ENCODE assay signal across 8 cellular contexts in the genomic region with DNA sequence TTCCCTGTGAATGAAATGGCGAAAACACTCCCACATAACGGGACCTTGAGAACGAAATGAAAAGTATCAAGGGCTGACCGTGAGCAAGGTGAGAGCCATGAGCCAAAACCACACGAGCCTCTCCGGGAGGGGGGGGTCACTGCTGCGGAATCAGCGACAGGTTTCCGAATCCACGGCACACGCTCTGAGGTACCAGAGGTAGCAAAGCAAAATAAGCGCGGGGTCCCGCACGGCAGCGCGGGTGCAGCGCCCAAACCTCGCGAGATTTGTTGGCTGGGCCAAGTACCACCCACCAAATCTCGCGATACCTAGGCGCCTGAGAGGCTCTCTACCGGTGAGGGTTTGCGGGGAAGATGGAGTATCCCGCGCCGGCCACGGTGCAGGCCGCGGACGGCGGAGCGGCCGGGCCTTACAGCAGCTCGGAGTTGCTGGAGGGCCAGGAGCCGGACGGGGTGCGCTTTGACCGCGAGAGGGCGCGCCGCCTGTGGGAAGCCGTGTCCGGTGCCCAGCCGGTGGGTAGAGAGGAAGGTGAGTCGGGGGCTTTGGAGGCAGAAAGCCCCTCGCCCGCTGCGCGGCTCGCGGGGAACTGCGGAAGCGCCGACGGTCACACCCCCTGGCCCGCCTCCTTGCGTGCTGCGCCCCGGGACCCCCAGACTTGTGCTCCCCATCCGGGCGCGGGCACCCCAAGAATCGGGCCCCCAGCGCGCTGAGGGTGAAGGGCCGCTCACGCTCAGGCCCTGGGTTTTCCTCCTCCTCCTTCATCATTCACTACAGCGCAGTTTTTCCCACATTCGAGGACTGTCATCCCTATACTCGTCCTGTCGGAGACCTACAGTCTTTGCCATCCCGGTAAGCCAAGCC. TPM values are rescaled to one million over a fixed set of nuclear protein-coding genes. Genes with fewer than 3 reads are reported as not detected.
A peak's percentile ranks its signal among the peaks of the same experiment; 100 is the strongest.
DNase-seq lines count a peak whose midpoint lies in the region; ATAC-seq and TF ChIP-seq lines count a peak whose summit lies in the region.

A gene with protein sequence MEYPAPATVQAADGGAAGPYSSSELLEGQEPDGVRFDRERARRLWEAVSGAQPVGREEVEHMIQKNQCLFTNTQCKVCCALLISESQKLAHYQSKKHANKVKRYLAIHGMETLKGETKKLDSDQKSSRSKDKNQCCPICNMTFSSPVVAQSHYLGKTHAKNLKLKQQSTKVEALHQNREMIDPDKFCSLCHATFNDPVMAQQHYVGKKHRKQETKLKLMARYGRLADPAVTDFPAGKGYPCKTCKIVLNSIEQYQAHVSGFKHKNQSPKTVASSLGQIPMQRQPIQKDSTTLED (plus strand): TSS at position 311 of the 861 bp plus-strand sequence. CDS start 43 bp downstream, at position 354.

- peak within 1 kb of the TSS; percentile 96 for H3K9ac ChIP-seq in PC-3 (ENCODE audit: low read length)
- peak within 1 kb of the TSS; percentile 68 to 80 for H3K9ac ChIP-seq in mucosa of rectum (ENCODE audit: low read depth in 1 of 2, low read length in 2 of 2)

- intact Hi-C loops in PC-3 (cut with micrococcal nuclease) = no loop called here

- H3K27me3 ChIP-seq in PC-3 (ENCODE audit: low read length) (no peaks in the 10 kb centered on the region), mucosa of rectum (ENCODE audit: control insufficient read depth in 2 of 2, insufficient read depth in 2 of 2, low read length in 2 of 2) (no peaks in the 10 kb centered on the region)

- H3F3A ChIP-seq in PC-3 (ENCODE audit: low read length, unreplicated experiment) = no peaks in the 10 kb centered on the region

- ATAC-seq in GM21576 (IDR thresholded peaks at IDR 0.05; ENCODE audit: unreplicated experiment) (peak; percentile 82), PC-3 (peak; percentile 97)

- peaks cover 7% of the 10 kb centered on the region; the same call in 1 of the 2 replicates for H3K36me3 ChIP-seq in PC-3 (ENCODE audit: low read depth, low read length)
- H3K36me3 ChIP-seq in mucosa of rectum (ENCODE audit: control insufficient read depth in 2 of 2, insufficient read depth in 2 of 2, low read length in 2 of 2) = no peaks in the 10 kb centered on the region

- H3K9me3 ChIP-seq in PC-3 (ENCODE audit: low read length) (no peaks in the 10 kb centered on the region), mucosa of rectum (ENCODE audit: control insufficient read depth in 2 of 2, low read length in 2 of 2) (no peaks in the 10 kb centered on the region)

- in situ Hi-C loops in KBM-7 (cut with MboI; ENCODE audit: low pct_unique_long_range_greater_than_20kb, low sequenced_read_pairs) = no loop called here

- CTCF ChIA-PET in PC-3 (lab: Charles Lee) = interaction anchor here (0.6 kb wide), 1 partner anchor 9 kb away, joined by 10 read pairs; no protein-coding TSS in a partner anchor

- no peaks in the 10 kb centered on the region for H4K20me1 ChIP-seq in PC-3 (ENCODE audit: low read length)

- BruUV-seq in PC-3 (replicated peaks; lab: Mats Ljungman, UMichigan) = TSS peak; percentile 51

- H3K4me2 ChIP-seq in PC-3 (ENCODE audit: low read length) = peak within 1 kb of the TSS; percentile 98

- H3K27ac ChIP-seq in PC-3 (ENCODE audit: low read length) (no peak within 1 kb of the TSS), mucosa of rectum (ENCODE audit: low read depth in 2 of 2, low read length in 2 of 2) (peak within 1 kb of the TSS; percentile 61 to 72)

- peak; percentile 62 for TF ChIP-seq CTCF in PC-3 (conservative IDR thresholded peaks at IDR 0.05; ENCODE audit: low read depth, low read length)

- H3K4me1 ChIP-seq in PC-3 (ENCODE audit: insufficient read depth, low read length) = 0 out of 2 replicates have a peak, but pooled peaks cover 5% of the 10 kb centered on the region
- H3K4me1 ChIP-seq in mucosa of rectum (ENCODE audit: control insufficient read depth in 2 of 2, insufficient read depth in 2 of 2, low read length in 2 of 2) = peaks cover 10 to 14% of the 10 kb centered on the region in 2 donors

- H3K4me3 ChIP-seq in PC-3 (ENCODE audit: low read length) (peak within 1 kb of the TSS; percentile 76), mucosa of rectum (ENCODE audit: low read length in 2 of 2) (peak within 1 kb of the TSS; percentile 76 to 80)

- POLR2A ChIA-PET in PC-3 (lab: Charles Lee; ENCODE audit: unreplicated experiment) = no interaction called here

- peaks cover 54% of the 10 kb centered on the region for H3K79me2 ChIP-seq in PC-3 (ENCODE audit: low read length)

- no peaks in the 10 kb centered on the region for H3K9me2 ChIP-seq in PC-3 (replicated peaks; ENCODE audit: low read length)

- peak; percentile 89 for TF ChIP-seq POLR2A in erythroblast (IDR thresholded peaks at IDR 0.05; ENCODE audit: low read length)

- DNase-seq in DMS153 (lab: John Stamatoyannopoulos, UW) (peak; percentile 51), KBM-7 (peak; percentile 90), PC-3 (peak; percentile 98), activated T-cell treated with anti-CD3 and anti-CD28 coated beads for 48 hours (ENCODE audit: low read depth) (peak; percentile 91), erythroblast (lab: John Stamatoyannopoulos, UW) (peak; percentile 96 to 97)
- peak; percentile 73 to 79 for DNase-seq in stimulated activated CD8-positive, alpha-beta memory T cell treated with anti-CD3 and anti-CD28 coated beads, Interleukin-4, amount 100 ng/mL, for 4 hours (ENCODE audit: low read depth in 2 of 2, low spot score in 1 of 2)

- H2AFZ ChIP-seq in PC-3 (ENCODE audit: low read length) = peak within 1 kb of the TSS; percentile 90

RNA-seq across cellular contexts. Expression of the gene that starts here (rescaled TPM):
- total RNA-seq in PC-3 (2014; rRNA removed) = 33.9 and 38.9 TPM in 2 replicates
